15 cellular contexts compared by ENCODE assay signal in genomic region chr22:44154431-44154942, GRCh38. TPM values are rescaled to one million over a fixed set of nuclear protein-coding genes. Genes with fewer than 3 reads are reported as not detected.
DNase-seq lines count a peak whose midpoint lies in the region; ATAC-seq and TF ChIP-seq lines count a peak whose summit lies in the region.
"Had no signal": no experiment of that assay in that cellular context is flagged by ENCODE, and none has a peak within 500 bp of the region (broad histone marks: within the 10 kb centered on the region; RNA-seq: fewer than 3 reads in every experiment).

No MANE protein-coding gene starts in this region.

- H3K27ac ChIP-seq in upper lobe of right lung (no peak overlapping the region), Karpas-422 (ENCODE audit: low read length) (no peak overlapping the region), adrenal gland (no peak overlapping the region)
- H3K27ac ChIP-seq: coronary artery, KMS-11, left lung, pancreas, skin epidermis, transverse colon had no signal

- no peak overlapping the region for H3K4me2 ChIP-seq in Karpas-422 (ENCODE audit: low read depth, low read length, poor library complexity, severe bottlenecking)
- H3K4me2 ChIP-seq: KMS-11 had no signal

- DNase-seq in stimulated activated CD4-positive, alpha-beta T cell treated with anti-CD3 and anti-CD28 coated beads, Interleukin-15, amount 100 ng/mL, for 24 hours = peak; percentile 3
- no peak for DNase-seq in stimulated activated CD4-positive, alpha-beta T cell treated with anti-CD3 and anti-CD28 coated beads, Interleukin-2, amount 100 ng/mL, for 48 hours
- peak; percentile 88 for DNase-seq in amniotic epithelial cell (ENCODE audit: low read depth)
- peak; percentile 64 for DNase-seq in iris pigment epithelial cell (ENCODE audit: low read depth)
- DNase-seq in GOT3 (lab: John Stamatoyannopoulos, UW) = no peak
- DNase-seq in upper lobe of right lung = no peak
- DNase-seq in Karpas-422 = no peak
- no peak for DNase-seq in adrenal gland
- DNase-seq: left lung, transverse colon had no signal

- H3K27me3 ChIP-seq in upper lobe of right lung = no peaks in the 10 kb centered on the region
- H3K27me3 ChIP-seq in Karpas-422 (ENCODE audit: low read length) = no peaks in the 10 kb centered on the region
- no peaks in the 10 kb centered on the region for H3K27me3 ChIP-seq in adrenal gland
- H3K27me3 ChIP-seq: left lung, pancreas, transverse colon had no signal

- WGBS in adrenal gland, 4 donors = 71 to 93% (median 85%) methylated on average over 2 of the region's 2 CpGs

- H3K9me3 ChIP-seq in upper lobe of right lung (no peaks in the 10 kb centered on the region), Karpas-422 (ENCODE audit: low read length) (no peaks in the 10 kb centered on the region), adrenal gland (replicated peaks in 1 of 3) (no peaks in the 10 kb centered on the region)
- H3K9me3 ChIP-seq: left lung, pancreas, transverse colon had no signal

- peaks cover 16% of the 10 kb centered on the region for H3K36me3 ChIP-seq in upper lobe of right lung
- H3K36me3 ChIP-seq in Karpas-422 (ENCODE audit: insufficient read depth, low read length) = no peaks in the 10 kb centered on the region
- no peaks in the 10 kb centered on the region for H3K36me3 ChIP-seq in adrenal gland (replicated peaks in 1 of 2)
- H3K36me3 ChIP-seq: pancreas, transverse colon had no signal

- TF ChIP-seq CTCF in upper lobe of right lung (IDR thresholded peaks at IDR 0.05) (no peak), adrenal gland (IDR thresholded peaks at IDR 0.05) (no peak)

- TF ChIP-seq POLR2A in adrenal gland (IDR thresholded peaks at IDR 0.05) = no peak

- intact Hi-C loops in upper lobe of right lung (cut with DNase I) (no loop called here), adrenal gland (cut with DNase I) (no loop called here)

- H3K79me2 ChIP-seq in Karpas-422 (ENCODE audit: low read length) = no peaks in the 10 kb centered on the region

- no peak overlapping the region for H3K9ac ChIP-seq in Karpas-422 (ENCODE audit: low read length)
- H3K9ac ChIP-seq: KMS-11 had no signal

- no peak overlapping the region for H3K4me3 ChIP-seq in upper lobe of right lung
- H3K4me3 ChIP-seq in Karpas-422 (ENCODE audit: low read length) = no peak overlapping the region
- no peak overlapping the region for H3K4me3 ChIP-seq in adrenal gland
- H3K4me3 ChIP-seq: coronary artery, left lung, pancreas, skin epidermis, transverse colon had no signal

- no peak overlapping the region for H2AFZ ChIP-seq in Karpas-422 (ENCODE audit: low read length)

- no peaks in the 10 kb centered on the region for H4K20me1 ChIP-seq in Karpas-422 (ENCODE audit: insufficient read depth, low read depth, low read length)

- H3K4me1 ChIP-seq in upper lobe of right lung = no peaks in the 10 kb centered on the region
- no peaks in the 10 kb centered on the region for H3K4me1 ChIP-seq in Karpas-422 (ENCODE audit: low read length)
- H3K4me1 ChIP-seq in adrenal gland (replicated peaks in 1 of 2) = no peaks in the 10 kb centered on the region
- H3K4me1 ChIP-seq: left lung, pancreas had no signal

- ATAC-seq in upper lobe of right lung = no peak
- ATAC-seq: left lung had no signal

- H3K9me2 ChIP-seq in Karpas-422 (replicated peaks; ENCODE audit: insufficient read depth, low read length) = no peaks in the 10 kb centered on the region

RNA-seq across cellular contexts. Expression of gene PARVG, which starts 26.2 kb away (rescaled TPM):
- total RNA-seq in upper lobe of right lung (65.9 TPM), adrenal gland (10 to 100 TPM in 6 of 8 donors, 1 to 10 TPM in 2; 8.8 to 48.6 (median 15.7) TPM)
- total RNA-seq in Karpas-422 (2014; rRNA removed; shearing (Covaris generic); ENCODE audit: low replicate concordance) = 6.3 and 6.7 TPM in 2 replicates
- 10 to 100 TPM in 2 of 3 donors, 1 to 10 TPM in 1; 4.8 to 61.1 (median 14.3) TPM for polyA plus RNA-seq in adrenal gland
- total RNA-seq: NCI-H460 had no signal

Comparison
In these comparisons a context has a peak if more than half of its experiments do, and no peak if none do; other contexts are left out.
1. DNase-seq: peak in stimulated activated CD4-positive, alpha-beta T cell treated with anti-CD3 and anti-CD28 coated beads, Interleukin-15, amount 100 ng/mL, for 24 hours (single experiment), amniotic epithelial cell (single experiment) and iris pigment epithelial cell (single experiment); none in stimulated activated CD4-positive, alpha-beta T cell treated with anti-CD3 and anti-CD28 coated beads, Interleukin-2, amount 100 ng/mL, for 48 hours (0 of 2), GOT3 (single experiment), upper lobe of right lung (single experiment), Karpas-422 (single experiment) and adrenal gland (0 of 7).